In the genomic region with DNA sequence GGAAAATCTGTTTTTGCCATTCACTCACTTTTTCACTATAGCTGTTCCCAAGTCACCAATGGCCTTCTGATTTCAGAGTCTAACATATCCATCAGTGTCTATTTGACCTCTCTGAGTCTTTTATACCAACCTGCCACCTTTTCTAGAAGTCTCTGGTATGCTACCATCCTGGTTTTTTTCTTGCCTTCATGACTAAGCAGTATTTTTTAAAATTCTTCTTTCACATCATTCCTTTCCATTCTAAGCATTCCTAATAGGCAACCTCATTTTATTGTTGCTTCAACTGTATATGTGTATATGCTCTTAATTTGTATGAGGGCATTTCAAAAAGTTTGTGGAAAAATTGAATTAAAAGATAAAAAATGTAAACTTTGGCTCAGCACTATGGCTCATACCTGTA, we compare ENCODE assay signal across 33 cellular contexts.
"Had no signal": no experiment of that assay in that cellular context is flagged by ENCODE, and none has a peak within 500 bp of the region (broad histone marks: within the 10 kb centered on the region; RNA-seq: fewer than 3 reads in every experiment).

No MANE protein-coding gene starts in this region.

- H3K4me3 ChIP-seq: breast epithelium, esophagus muscularis mucosa, heart right ventricle, left lung, lower lobe of right lung, skin epidermis, thoracic aorta, upper lobe of left lung had no signal

- ATAC-seq: activated CD8-positive, alpha-beta T cell treated with anti-CD3 and anti-CD28 coated beads for 36 hours; foreskin keratinocyte; heart right ventricle; left lung; lower lobe of right lung; sciatic nerve; stimulated activated effector memory CD8-positive, alpha-beta T cell treated with anti-CD3 and anti-CD28 coated beads, Interleukin-12 subunit alpha, Interleukin-12 subunit beta, amount 100 ng/mL, for 72 hours had no signal

- H3K36me3 ChIP-seq: breast epithelium, WERI-Rb-1 had no signal

- H3K27ac Mint-ChIP-seq: activated CD4-positive, alpha-beta T cell treated with anti-CD3 and anti-CD28 coated beads, Interleukin-2, amount 10 ng/mL, durations not matched to agents 24 days and 14 days; activated CD8-positive, alpha-beta T cell treated with anti-CD3 and anti-CD28 coated beads for 36 hours; activated naive CD8-positive, alpha-beta T cell treated with anti-CD3 and anti-CD28 coated beads for 36 hours; nephron; progenitor cell of endocrine pancreas; stimulated activated effector memory CD8-positive, alpha-beta T cell treated with anti-CD3 and anti-CD28 coated beads, Interleukin-12 subunit alpha, Interleukin-12 subunit beta, amount 100 ng/mL, for 72 hours; stimulated activated naive CD8-positive, alpha-beta T cell treated with anti-CD3 and anti-CD28 coated beads, Interleukin-15, Interleukin-2, amounts not matched to agents 100 ng/mL and 50 ng/mL, for 24 hours; T-helper 1 cell treated with Interleukin-12 subunit alpha and Interleukin-12 subunit beta and Interleukin-4 antibody, amounts not matched to agents 30 μg/mL and 1 μg/mL, for 36 hours had no signal

- H3K27me3 ChIP-seq: breast epithelium, esophagus muscularis mucosa, foreskin keratinocyte, heart right ventricle, left lung, neutrophil, upper lobe of left lung had no signal

- H3K9me3 Mint-ChIP-seq: activated CD4-positive, alpha-beta T cell treated with anti-CD3 and anti-CD28 coated beads, Interleukin-2, amount 10 ng/mL, durations not matched to agents 24 days and 14 days; activated CD8-positive, alpha-beta T cell treated with anti-CD3 and anti-CD28 coated beads for 36 hours; activated naive CD8-positive, alpha-beta T cell treated with anti-CD3 and anti-CD28 coated beads for 36 hours; nephron; stimulated activated effector memory CD8-positive, alpha-beta T cell treated with anti-CD3 and anti-CD28 coated beads, Interleukin-12 subunit alpha, Interleukin-12 subunit beta, amount 100 ng/mL, for 72 hours; stimulated activated naive CD8-positive, alpha-beta T cell treated with anti-CD3 and anti-CD28 coated beads, Interleukin-15, Interleukin-2, amounts not matched to agents 100 ng/mL and 50 ng/mL, for 24 hours; T-helper 1 cell treated with Interleukin-12 subunit alpha and Interleukin-12 subunit beta and Interleukin-4 antibody, amounts not matched to agents 30 μg/mL and 1 μg/mL, for 36 hours had no signal

- H3K27me3 Mint-ChIP-seq: activated CD4-positive, alpha-beta T cell treated with anti-CD3 and anti-CD28 coated beads, Interleukin-2, amount 10 ng/mL, durations not matched to agents 24 days and 14 days; activated CD8-positive, alpha-beta T cell treated with anti-CD3 and anti-CD28 coated beads for 36 hours; activated naive CD8-positive, alpha-beta T cell treated with anti-CD3 and anti-CD28 coated beads for 36 hours; progenitor cell of endocrine pancreas; stimulated activated naive CD8-positive, alpha-beta T cell treated with anti-CD3 and anti-CD28 coated beads, Interleukin-15, Interleukin-2, amounts not matched to agents 100 ng/mL and 50 ng/mL, for 24 hours had no signal

- H3K9me3 ChIP-seq: breast epithelium, esophagus muscularis mucosa, heart right ventricle, left lung, lower lobe of right lung, neutrophil, thoracic aorta, upper lobe of left lung had no signal

- H3K4me3 Mint-ChIP-seq: activated CD4-positive, alpha-beta T cell treated with anti-CD3 and anti-CD28 coated beads, Interleukin-2, amount 10 ng/mL, durations not matched to agents 24 days and 14 days; activated CD8-positive, alpha-beta T cell treated with anti-CD3 and anti-CD28 coated beads for 36 hours; activated naive CD8-positive, alpha-beta T cell treated with anti-CD3 and anti-CD28 coated beads for 36 hours; nephron; stimulated activated effector memory CD8-positive, alpha-beta T cell treated with anti-CD3 and anti-CD28 coated beads, Interleukin-12 subunit alpha, Interleukin-12 subunit beta, amount 100 ng/mL, for 72 hours; stimulated activated naive CD8-positive, alpha-beta T cell treated with anti-CD3 and anti-CD28 coated beads, Interleukin-15, Interleukin-2, amounts not matched to agents 100 ng/mL and 50 ng/mL, for 24 hours; T-helper 1 cell treated with Interleukin-12 subunit alpha and Interleukin-12 subunit beta and Interleukin-4 antibody, amounts not matched to agents 30 μg/mL and 1 μg/mL, for 36 hours had no signal

- DNase-seq: activated CD4-positive, alpha-beta T cell treated with anti-CD3 and anti-CD28 coated beads, Interleukin-2, amount 10 ng/mL, durations not matched to agents 24 days and 14 days; activated CD4-positive, CD25-positive, alpha-beta regulatory T cell treated with anti-CD3 and anti-CD28 coated beads, Interleukin-2, amount 50 U/mL, for 72 hours; activated CD8-positive, alpha-beta T cell treated with anti-CD3 and anti-CD28 coated beads for 36 hours; activated naive CD4-positive, alpha-beta T cell; activated naive CD8-positive, alpha-beta T cell treated with anti-CD3 and anti-CD28 coated beads for 36 hours; activated T-cell treated with anti-CD3 and anti-CD28 coated beads, Interleukin-2, amount 50 U/mL, for 48 hours; central memory CD4-positive, alpha-beta T cell; dermis blood vessel endothelial cell; effector CD4-positive, alpha-beta T cell; foreskin keratinocyte; heart right ventricle; kidney glomerular epithelial cell; left lung; lower lobe of right lung; mesenchymal stem cell; retina; stimulated activated CD4-positive, alpha-beta T cell treated with anti-CD3 and anti-CD28 coated beads, Interleukin-12 subunit alpha, Interleukin-12 subunit beta, amount 100 ng/mL, for 4 hours; stimulated activated CD4-positive, alpha-beta T cell treated with anti-CD3 and anti-CD28 coated beads, Interleukin-4, amount 100 ng/mL, for 24 hours; SW 1271; T1000; upper lobe of left lung; WERI-Rb-1 had no signal

- H3K27ac ChIP-seq: breast epithelium, esophagus muscularis mucosa, foreskin keratinocyte, heart right ventricle, left lung, lower lobe of right lung, skin epidermis, thoracic aorta, upper lobe of left lung, WERI-Rb-1 had no signal
